13 cellular contexts compared by ENCODE assay signal in the genomic region with DNA sequence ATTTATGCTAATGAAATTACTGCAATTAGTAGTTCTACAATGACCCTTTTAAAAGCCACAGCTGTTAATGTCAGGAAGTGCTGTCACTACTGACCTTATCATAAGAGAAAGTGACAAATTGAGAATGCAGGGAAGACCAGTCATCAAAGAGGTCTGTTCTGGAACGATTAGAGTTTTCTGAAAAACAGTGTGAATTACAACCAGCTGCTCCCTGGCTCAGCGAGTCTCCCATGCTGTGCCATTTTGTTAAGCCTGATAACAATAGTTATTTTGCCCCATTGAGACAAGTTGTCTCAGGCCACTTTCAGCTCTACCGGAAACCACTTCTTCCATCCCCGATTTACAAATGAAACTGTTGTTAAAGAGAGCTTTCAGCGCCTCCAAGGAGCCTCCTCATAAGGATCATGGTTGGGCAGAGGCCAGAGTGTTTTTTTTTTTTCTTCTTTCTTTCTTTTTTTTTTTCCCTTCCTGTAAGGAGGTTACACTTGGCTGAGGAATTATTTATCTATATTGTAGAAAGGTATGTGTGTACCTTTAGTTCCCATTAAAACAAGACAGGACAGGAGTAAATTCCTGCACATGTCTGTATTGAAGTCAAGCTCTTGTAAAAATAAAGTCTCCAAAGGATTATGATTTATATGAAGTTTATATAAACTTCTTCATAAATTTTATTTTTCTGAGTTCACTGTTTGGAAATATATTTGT.
DNase-seq lines count a peak whose midpoint lies in the region; ATAC-seq, FAIRE-seq and TF ChIP-seq lines count a peak whose summit lies in the region.
"Had no signal": no experiment of that assay in that cellular context is flagged by ENCODE, and none has a peak within 500 bp of the region (broad histone marks: within the 10 kb centered on the region; RNA-seq: fewer than 3 reads in every experiment).

No MANE protein-coding gene starts in this region.

- ATAC-seq in HG03457 (IDR thresholded peaks at IDR 0.05; ENCODE audit: unreplicated experiment) (no peak), GM18861 (IDR thresholded peaks at IDR 0.05; ENCODE audit: unreplicated experiment) (no peak)
- ATAC-seq in activated naive CD8-positive, alpha-beta T cell treated with anti-CD3 and anti-CD28 coated beads, Interleukin-2, amount 50 U/mL, for 24 hours = no peak

- H3K4me3 Mint-ChIP-seq in activated naive CD8-positive, alpha-beta T cell treated with anti-CD3 and anti-CD28 coated beads, Interleukin-2, amount 50 U/mL, for 24 hours = no peak overlapping the region
- H3K4me3 Mint-ChIP-seq: dendritic cell treated with granulocyte-macrophage colony-stimulating factor and Interleukin-4, amounts not matched to agents 40 ng/mL and 50 ng/mL, for 4 days had no signal

- DNase-seq in bronchial epithelial cell (ENCODE audit: low read depth) (peak; percentile 78), inferior parietal cortex (ENCODE audit: extremely low spot score) (peak; percentile 48), HK-2 (ENCODE audit: unreplicated experiment) (no peak)
- DNase-seq in activated naive CD8-positive, alpha-beta T cell treated with anti-CD3 and anti-CD28 coated beads, Interleukin-2, amount 50 U/mL, for 24 hours = no peak
- DNase-seq: activated naive CD4-positive, alpha-beta T cell; KG1; NCI-H510A had no signal

- no peaks in the 10 kb centered on the region for H3K36me3 Mint-ChIP-seq in activated naive CD8-positive, alpha-beta T cell treated with anti-CD3 and anti-CD28 coated beads, Interleukin-2, amount 50 U/mL, for 24 hours (ENCODE audit: low read depth)

- H3K9ac ChIP-seq in BLaER1 treated with 17β-estradiol and CSF1 and Interleukin-3, amounts not matched to agents 10 nM and 100 nM = no peak overlapping the region
- H3K9ac ChIP-seq in HUES48 (ENCODE audit: low read depth, low read length) = no peak overlapping the region

- H3K4me3 ChIP-seq in BLaER1 treated with 17β-estradiol and CSF1 and Interleukin-3, amounts not matched to agents 10 nM and 100 nM = no peak overlapping the region
- no peak overlapping the region for H3K4me3 ChIP-seq in HUES48 (ENCODE audit: low read depth, low read length)
- no peak overlapping the region for H3K4me3 ChIP-seq in bronchial epithelial cell (ENCODE audit: low read depth, low read length)
- H3K4me3 ChIP-seq: skin epidermis had no signal

- peaks cover 0 to 27% (median 11%) of the 10 kb centered on the region in 10 experiments; a peak in 13 of 20 replicates for H3K4me1 ChIP-seq in BLaER1 treated with 17β-estradiol and CSF1 and Interleukin-3, amounts not matched to agents 10 nM and 100 nM
- H3K4me1 ChIP-seq in HUES48 (ENCODE audit: control insufficient read depth, insufficient read depth, low read length) = peaks cover 61% of the 10 kb centered on the region

- H3K4me1 Mint-ChIP-seq in activated naive CD8-positive, alpha-beta T cell treated with anti-CD3 and anti-CD28 coated beads, Interleukin-2, amount 50 U/mL, for 24 hours = peaks cover 3% of the 10 kb centered on the region

- H3K27me3 ChIP-seq in BLaER1 treated with 17β-estradiol and CSF1 and Interleukin-3, amounts not matched to agents 10 nM and 100 nM = no peaks in the 10 kb centered on the region
- H3K27me3 ChIP-seq in HUES48 (ENCODE audit: control insufficient read depth, insufficient read depth, low read length) = no peaks in the 10 kb centered on the region
- H3K27me3 ChIP-seq in bronchial epithelial cell (ENCODE audit: control insufficient read depth, insufficient read depth, low read length) = no peaks in the 10 kb centered on the region

- H4K20me1 ChIP-seq in BLaER1 treated with 17β-estradiol and CSF1 and Interleukin-3, amounts not matched to agents 10 nM and 100 nM = no peaks in the 10 kb centered on the region

- no peaks in the 10 kb centered on the region for H3K9me3 Mint-ChIP-seq in activated naive CD8-positive, alpha-beta T cell treated with anti-CD3 and anti-CD28 coated beads, Interleukin-2, amount 50 U/mL, for 24 hours
- H3K9me3 Mint-ChIP-seq: dendritic cell treated with granulocyte-macrophage colony-stimulating factor and Interleukin-4, amounts not matched to agents 40 ng/mL and 50 ng/mL, for 4 days had no signal

- peaks cover 2% of the 10 kb centered on the region for H3K27me3 Mint-ChIP-seq in activated naive CD8-positive, alpha-beta T cell treated with anti-CD3 and anti-CD28 coated beads, Interleukin-2, amount 50 U/mL, for 24 hours
- H3K27me3 Mint-ChIP-seq: dendritic cell treated with granulocyte-macrophage colony-stimulating factor and Interleukin-4, amounts not matched to agents 40 ng/mL and 50 ng/mL, for 4 days had no signal

- H3K36me3 ChIP-seq in BLaER1 treated with 17β-estradiol and CSF1 and Interleukin-3, amounts not matched to agents 10 nM and 100 nM = no peaks in the 10 kb centered on the region
- H3K36me3 ChIP-seq in HUES48 (ENCODE audit: control insufficient read depth, insufficient read depth, low read length) (no peaks in the 10 kb centered on the region), bronchial epithelial cell (ENCODE audit: control insufficient read depth, insufficient read depth, low read length) (no peaks in the 10 kb centered on the region)

- TF ChIP-seq CTCF in bronchial epithelial cell (IDR thresholded peaks at IDR 0.05; ENCODE audit: insufficient read depth, low read length, severe bottlenecking) = no peak

- peak overlapping the region in 9 of 11 experiments; percentile 8 to 59 (median 39); a peak in 16 of 22 replicates for H3K4me2 ChIP-seq in BLaER1 treated with 17β-estradiol and CSF1 and Interleukin-3, amounts not matched to agents 10 nM and 100 nM

- no peak overlapping the region for H3K27ac Mint-ChIP-seq in activated naive CD8-positive, alpha-beta T cell treated with anti-CD3 and anti-CD28 coated beads, Interleukin-2, amount 50 U/mL, for 24 hours
- H3K27ac Mint-ChIP-seq: dendritic cell treated with granulocyte-macrophage colony-stimulating factor and Interleukin-4, amounts not matched to agents 40 ng/mL and 50 ng/mL, for 4 days had no signal

- H3K27ac ChIP-seq in BLaER1 treated with 17β-estradiol and CSF1 and Interleukin-3, amounts not matched to agents 10 nM and 100 nM = no peak overlapping the region
- H3K27ac ChIP-seq in HUES48 (ENCODE audit: low read depth, low read length) = peak overlapping the region; percentile 89
- H3K27ac ChIP-seq: skin epidermis had no signal

- H3K9me3 ChIP-seq in BLaER1 treated with 17β-estradiol and CSF1 and Interleukin-3, amounts not matched to agents 10 nM and 100 nM (replicated peaks in 1 of 11) = no peaks in the 10 kb centered on the region
- no peaks in the 10 kb centered on the region for H3K9me3 ChIP-seq in HUES48 (ENCODE audit: control insufficient read depth, insufficient read depth, low read length)

- no peak for FAIRE-seq in bronchial epithelial cell (lab: Jason Lieb, UNC)

Comparison
In these comparisons a context has a peak if more than half of its experiments do, and no peak if none do; other contexts are left out.
1. DNase-seq: peak in bronchial epithelial cell (single experiment) and inferior parietal cortex (single experiment); none in HK-2 (single experiment) and activated naive CD8-positive, alpha-beta T cell treated with anti-CD3 and anti-CD28 coated beads, Interleukin-2, amount 50 U/mL, for 24 hours (single experiment).